28 cellular contexts compared by ENCODE assay signal in genomic region chr4:6319530-6320150, GRCh38.
"Had no signal": no experiment of that assay in that cellular context is flagged by ENCODE, and none has a peak within 500 bp of the region (broad histone marks: within the 10 kb centered on the region; RNA-seq: fewer than 3 reads in every experiment).

No MANE protein-coding gene starts in this region.

- H3K27ac ChIP-seq: body of pancreas, cardiac muscle cell, coronary artery, dorsolateral prefrontal cortex, left lung, lower lobe of right lung, ovary, skin epidermis, stomach, thyroid gland, upper lobe of left lung had no signal

- H3K4me3 ChIP-seq: body of pancreas, cardiac muscle cell, coronary artery, dorsolateral prefrontal cortex, left lung, lower lobe of right lung, ovary, skin epidermis, stomach, thyroid gland, upper lobe of left lung had no signal

- H3K36me3 ChIP-seq: cardiac muscle cell, left lung, lower lobe of right lung, ovary, stomach, thyroid gland, upper lobe of left lung had no signal

- H3K27me3 ChIP-seq: body of pancreas, cardiac muscle cell, dorsolateral prefrontal cortex, ovary, thyroid gland, upper lobe of left lung had no signal

- ATAC-seq: activated CD4-positive, alpha-beta T cell treated with anti-CD3 and anti-CD28 coated beads for 36 hours; activated CD8-positive, alpha-beta memory T cell treated with anti-CD3 and anti-CD28 coated beads, Interleukin-2, amount 10 ng/mL, durations not matched to agents 7 days and 5 days; activated CD8-positive, alpha-beta T cell treated with anti-CD3 and anti-CD28 coated beads, Interleukin-2, amount 10 ng/mL, durations not matched to agents 7 days and 5 days; activated naive CD4-positive, alpha-beta T cell treated with anti-CD3 and anti-CD28 coated beads, Interleukin-2, amount 50 U/mL, for 72 hours; body of pancreas; left lung; lower lobe of right lung; sciatic nerve; stimulated activated memory B cell treated with anti-CD40 and anti-IgM and Interleukin-4, amounts not matched to agents 10 μg/mL and 1 μg/mL and 100 μg/mL, for 72 hours had no signal

- H3K4me1 ChIP-seq: body of pancreas, left lung, thyroid gland had no signal

- H3K9me3 ChIP-seq: body of pancreas, ovary, thyroid gland, upper lobe of left lung had no signal

- DNase-seq: activated CD4-positive, alpha-beta T cell treated with anti-CD3 and anti-CD28 coated beads for 36 hours; activated CD4-positive, CD25-positive, alpha-beta regulatory T cell; activated CD8-positive, alpha-beta memory T cell treated with anti-CD3 and anti-CD28 coated beads, Interleukin-2, amount 10 ng/mL, durations not matched to agents 7 days and 5 days; activated CD8-positive, alpha-beta T cell treated with anti-CD3 and anti-CD28 coated beads, Interleukin-2, amount 10 ng/mL, durations not matched to agents 7 days and 5 days; activated naive CD4-positive, alpha-beta T cell; activated T-cell treated with anti-CD3 and anti-CD28 coated beads, Interleukin-2, amount 50 U/mL, for 48 hours; body of pancreas; dorsolateral prefrontal cortex; effector memory CD4-positive, alpha-beta T cell; foreskin melanocyte; glutamatergic neuron; hypothalamus; kidney glomerular epithelial cell; left lung; lower lobe of right lung; mesenchymal stem cell; ovary; stimulated activated CD4-positive, alpha-beta T cell treated with anti-CD3 and anti-CD28 coated beads, Interleukin-4, amount 100 ng/mL, for 24 hours; stomach; T-helper 1 cell; thyroid gland; upper lobe of left lung had no signal
